In genomic region chr1:42816600-42817439, GRCh38 we compare ENCODE assay signal across 8 cellular contexts. TPM values are rescaled to one million over a fixed set of nuclear protein-coding genes. Genes with fewer than 3 reads are reported as not detected.
DNase-seq lines count a peak whose midpoint lies in the region; ATAC-seq and TF ChIP-seq lines count a peak whose summit lies in the region.

A gene with protein sequence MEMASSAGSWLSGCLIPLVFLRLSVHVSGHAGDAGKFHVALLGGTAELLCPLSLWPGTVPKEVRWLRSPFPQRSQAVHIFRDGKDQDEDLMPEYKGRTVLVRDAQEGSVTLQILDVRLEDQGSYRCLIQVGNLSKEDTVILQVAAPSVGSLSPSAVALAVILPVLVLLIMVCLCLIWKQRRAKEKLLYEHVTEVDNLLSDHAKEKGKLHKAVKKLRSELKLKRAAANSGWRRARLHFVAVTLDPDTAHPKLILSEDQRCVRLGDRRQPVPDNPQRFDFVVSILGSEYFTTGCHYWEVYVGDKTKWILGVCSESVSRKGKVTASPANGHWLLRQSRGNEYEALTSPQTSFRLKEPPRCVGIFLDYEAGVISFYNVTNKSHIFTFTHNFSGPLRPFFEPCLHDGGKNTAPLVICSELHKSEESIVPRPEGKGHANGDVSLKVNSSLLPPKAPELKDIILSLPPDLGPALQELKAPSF (plus strand): TSS chr1:42817122. CDS start chr1:42830449, 13,327 bp downstream.
A gene with protein sequence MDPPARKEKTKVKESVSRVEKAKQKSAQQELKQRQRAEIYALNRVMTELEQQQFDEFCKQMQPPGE (minus strand): TSS chr1:42817397. CDS start chr1:42816544, 853 bp downstream.

- intact Hi-C loops in colonic mucosa (cut with DNase I): loop anchor here (5.0 kb wide), 1 partner anchor 50 kb away; the partner anchor contains the start of genes C1orf50 and P3H1
- intact Hi-C loops in left lung (cut with DNase I): no loop called here

- ATAC-seq in HG03432 (IDR thresholded peaks at IDR 0.05; ENCODE audit: unreplicated experiment): peak; percentile 87
- peak; percentile 97 for ATAC-seq in left lung

- DNase-seq in AML-193 (lab: John Stamatoyannopoulos, UW) (peak; percentile 62 to 78), GM19238 (ENCODE audit: insufficient read length, low spot score) (peak; percentile 90), NCI-H510A treated with DMSO at 0.1 percent for 48 hours (lab: John Stamatoyannopoulos, UW) (peak; percentile 88), colonic mucosa (peak; percentile 95), left lung (peak; percentile 95 to 99)
- DNase-seq in activated CD4-positive, alpha-beta T cell treated with anti-CD3 and anti-CD28 coated beads for 48 hours: peak; percentile 95
- peak; percentile 93 for DNase-seq in stimulated activated CD4-positive, alpha-beta T cell treated with anti-CD3 and anti-CD28 coated beads, Interleukin-2, amount 100 ng/mL, for 4 hours (ENCODE audit: low read depth)

- peak within 1 kb of the TSS; percentile 88 to 92 for H3K9ac ChIP-seq in colonic mucosa (ENCODE audit: low read depth in 2 of 2, low read length in 2 of 2)

- H3K27ac ChIP-seq in colonic mucosa (peak within 1 kb of the TSS; percentile 96), left lung (peak within 1 kb of the TSS; percentile 94 to 98)

- H3K36me3 ChIP-seq in colonic mucosa (no peaks in the 10 kb centered on the region), left lung (peaks cover 0 to 5% of the 10 kb centered on the region in 2 donors)

- peaks cover 4% of the 10 kb centered on the region for H3K4me1 ChIP-seq in colonic mucosa
- peaks cover 11 to 25% of the 10 kb centered on the region in 2 donors for H3K4me1 ChIP-seq in left lung

- H3K4me3 ChIP-seq in colonic mucosa (peak within 1 kb of the TSS; percentile 54), left lung (peak within 1 kb of the TSS; percentile 58 to 66)

- TF ChIP-seq CTCF in colonic mucosa (IDR thresholded peaks at IDR 0.05) (no peak), left lung (IDR thresholded peaks at IDR 0.05) (no peak)

- H3K27me3 ChIP-seq in colonic mucosa: no peaks in the 10 kb centered on the region
- H3K27me3 ChIP-seq in left lung: no peaks in the 10 kb centered on the region

- no peaks in the 10 kb centered on the region for H3K9me3 ChIP-seq in colonic mucosa
- no peaks in the 10 kb centered on the region for H3K9me3 ChIP-seq in left lung

RNA-seq across cellular contexts. Expression of the first gene that starts in this region (rescaled TPM):
- 10 to 100 TPM in 1 of 2 donors, 1 to 10 TPM in 1; 9.0 to 13.3 TPM for total RNA-seq in colonic mucosa
- 10 to 100 TPM; 13.8 to 14.4 TPM for total RNA-seq in left lung

RNA-seq across cellular contexts. Expression of the second gene that starts in this region (rescaled TPM):
- total RNA-seq in colonic mucosa: 10 to 100 TPM; 14.0 to 22.9 TPM
- total RNA-seq in left lung: 10 to 100 TPM; 15.7 to 16.4 TPM

Comparison
In these comparisons a context has a peak if more than half of its experiments do, and no peak if none do; other contexts are left out.
1. Peak in every context shown above with its lines: DNase-seq, ATAC-seq, H3K4me3 ChIP-seq and H3K27ac ChIP-seq.